ENCODE assay signal across 10 cellular contexts in genomic region chr1:156149374-156150106, GRCh38. TPM values are rescaled to one million over a fixed set of nuclear protein-coding genes. Genes with fewer than 3 reads are reported as not detected.
DNase-seq lines count a peak whose midpoint lies in the region; ATAC-seq and TF ChIP-seq lines count a peak whose summit lies in the region.
"Had no signal": no experiment of that assay in that cellular context is flagged by ENCODE, and none has a peak within 500 bp of the region (broad histone marks: within the 10 kb centered on the region; RNA-seq: fewer than 3 reads in every experiment).

No MANE protein-coding gene starts in this region.

- H3K4me3 Mint-ChIP-seq in endothelial cell (ENCODE audit: unreplicated experiment): no peak overlapping the region

- H3K36me3 Mint-ChIP-seq in endothelial cell (ENCODE audit: low read depth, unreplicated experiment): no peaks in the 10 kb centered on the region

- intact Hi-C loops in right lobe of liver (cut with DNase I): loop anchor here (5.0 kb wide), 1 partner anchor 78 kb away; no protein-coding TSS in a partner anchor

- H3K4me1 Mint-ChIP-seq in endothelial cell (ENCODE audit: unreplicated experiment): peaks cover 40% of the 10 kb centered on the region

- no peak overlapping the region for H3K27ac ChIP-seq in right lobe of liver
- H3K27ac ChIP-seq: thoracic aorta had no signal

- H3K27ac Mint-ChIP-seq in endothelial cell (ENCODE audit: unreplicated experiment): no peak overlapping the region

- H3K36me3 ChIP-seq in right lobe of liver: no peaks in the 10 kb centered on the region
- H3K36me3 ChIP-seq: thoracic aorta had no signal

- H3K9me3 ChIP-seq in right lobe of liver: no peaks in the 10 kb centered on the region
- H3K9me3 ChIP-seq: thoracic aorta had no signal

- ATAC-seq in GM19452 (IDR thresholded peaks at IDR 0.05; ENCODE audit: unreplicated experiment): peak; percentile 32
- ATAC-seq in HG03196 (IDR thresholded peaks at IDR 0.05; ENCODE audit: unreplicated experiment): peak; percentile 33
- no peak for ATAC-seq in right lobe of liver

- peak overlapping the region; percentile 55 for H3K4me3 ChIP-seq in GM12865 (ENCODE audit: low read depth, low read length)
- no peak overlapping the region for H3K4me3 ChIP-seq in right lobe of liver
- H3K4me3 ChIP-seq: thoracic aorta had no signal

- no peaks in the 10 kb centered on the region for H3K27me3 ChIP-seq in right lobe of liver

- H3K4me1 ChIP-seq in right lobe of liver: peaks cover 0 to 15% (median 10%) of the 10 kb centered on the region in 4 donors

- DNase-seq in GM12865 (ENCODE audit: low read depth): peak; percentile 93
- DNase-seq in germinal center (ENCODE audit: low spot score): peak; percentile 79
- no peak for DNase-seq in right lobe of liver
- no peak for DNase-seq in NCI-H187 (lab: John Stamatoyannopoulos, UW)
- DNase-seq in endothelial cell (ENCODE audit: low spot score): no peak
- DNase-seq in dermis blood vessel endothelial cell: no peak
- DNase-seq: DND-41 had no signal

- 66% methylated on average over 10 of the region's 17 CpGs for WGBS in right lobe of liver (ENCODE audit: insufficient coverage, low coverage, low lambda C conversion rate, missing lambda C conversion rate)

- TF ChIP-seq POLR2A in right lobe of liver (IDR thresholded peaks at IDR 0.05): no peak

- no peaks in the 10 kb centered on the region for H3K9me3 Mint-ChIP-seq in endothelial cell (ENCODE audit: unreplicated experiment)

- TF ChIP-seq CTCF in GM12865 (IDR thresholded peaks at IDR 0.05; ENCODE audit: insufficient read depth, low read depth, low read length, missing control alignments): no peak
- no peak for TF ChIP-seq CTCF in right lobe of liver (IDR thresholded peaks at IDR 0.05)
- no peak for TF ChIP-seq CTCF in endothelial cell (IDR thresholded peaks at IDR 0.05; ENCODE audit: unreplicated experiment)

- peaks cover 14% of the 10 kb centered on the region for H3K27me3 Mint-ChIP-seq in endothelial cell (ENCODE audit: unreplicated experiment)

RNA-seq across cellular contexts. Expression of gene SEMA4A, which starts 3.8 kb away (rescaled TPM):
- 1 to 10 TPM in 4 of 6 experiments, under 1 TPM in 2; 0.62 to 2.6 (median 1.3) TPM for total RNA-seq in right lobe of liver
- total RNA-seq in endothelial cell (ENCODE audit: unreplicated experiment): 2.2 TPM
- 0.68 and 0.74 TPM in 2 replicates for total RNA-seq in dermis blood vessel endothelial cell

RNA-seq across cellular contexts. Expression of gene LMNA, which starts 35.0 kb away (rescaled TPM):
- total RNA-seq in right lobe of liver (100 to 1,000 TPM in 3 of 6 experiments, 10 to 100 TPM in 3; 79.4 to 129 (median 98.8) TPM), endothelial cell (ENCODE audit: unreplicated experiment) (35.8 TPM), dermis blood vessel endothelial cell (502 and 945 TPM in 2 replicates)

RNA-seq across cellular contexts. Expression of gene SLC25A44, which starts 44.4 kb away (rescaled TPM):
- 10 to 100 TPM; 19.1 to 30.5 (median 20.0) TPM for total RNA-seq in right lobe of liver
- total RNA-seq in endothelial cell (ENCODE audit: unreplicated experiment): 22.0 TPM
- total RNA-seq in dermis blood vessel endothelial cell: 9.0 and 15.9 TPM in 2 replicates

Comparison
In these comparisons a context has a peak if more than half of its experiments do, and no peak if none do; other contexts are left out.
1. DNase-seq: peak in GM12865 (single experiment) and germinal center (single experiment); none in right lobe of liver (0 of 3), NCI-H187 (0 of 2), endothelial cell (single experiment) and dermis blood vessel endothelial cell (single experiment).
2. ATAC-seq: peak in GM19452 (single experiment) and HG03196 (single experiment); none in right lobe of liver (0 of 4).